ENCODE assay signal across 21 cellular contexts in genomic region chr11:38814670-38815069, GRCh38.
DNase-seq lines count a peak whose midpoint lies in the region; ATAC-seq and TF ChIP-seq lines count a peak whose summit lies in the region.
"Had no signal": no experiment of that assay in that cellular context is flagged by ENCODE, and none has a peak within 500 bp of the region (broad histone marks: within the 10 kb centered on the region; RNA-seq: fewer than 3 reads in every experiment).

No MANE protein-coding gene starts in this region.

- H3K27me3 ChIP-seq in A673 (replicated peaks; ENCODE audit: insufficient read depth, low read depth, low read length, poor library complexity): no peaks in the 10 kb centered on the region
- H3K27me3 ChIP-seq: BE2C, brain microvascular endothelial cell, esophagus muscularis mucosa had no signal

- intact Hi-C loops in A673 (cut with micrococcal nuclease; ENCODE audit: unreplicated experiment): loop anchor here (5.0 kb wide), 1 partner anchor 408 kb away; no protein-coding TSS in a partner anchor

- no peak overlapping the region for H3K4me3 ChIP-seq in A673 (ENCODE audit: low read depth, low read length, poor library complexity, severe bottlenecking)
- H3K4me3 ChIP-seq: esophagus muscularis mucosa, lower lobe of right lung had no signal

- BruUV-seq in A673 (replicated peaks; lab: Mats Ljungman, UMichigan): no TSS peak

- no peak for ATAC-seq in GM18868 (IDR thresholded peaks at IDR 0.05; ENCODE audit: unreplicated experiment)
- ATAC-seq: activated CD8-positive, alpha-beta T cell treated with anti-CD3 and anti-CD28 coated beads for 36 hours; lower lobe of right lung had no signal

- DNase-seq in A673 (ENCODE audit: low spot score) (peak; percentile 86), HT1080 (ENCODE audit: low read depth) (peak; percentile 87), SW 1271 (lab: John Stamatoyannopoulos, UW) (peak; percentile 5 to 40), glomerular visceral epithelial cell (ENCODE audit: extremely low spot score) (peak; percentile 4), DMS53 treated with DMSO at 0.1 percent for 48 hours (lab: John Stamatoyannopoulos, UW; ENCODE audit: unreplicated experiment) (no peak), NCI-H524 treated with DMSO at 0.1 percent for 48 hours (lab: John Stamatoyannopoulos, UW) (no peak), midbrain (lab: John Stamatoyannopoulos, UW) (no peak)
- DNase-seq: activated CD8-positive, alpha-beta T cell treated with anti-CD3 and anti-CD28 coated beads for 36 hours; activated gamma-delta T cell; activated T-cell treated with anti-CD3 and anti-CD28 coated beads for 4 hours; BE2C; brain microvascular endothelial cell; effector memory CD4-positive, alpha-beta T cell; HCEC 1CT; kidney; lower lobe of right lung; NCI-H2029 treated with DMSO at 0.1 percent for 48 hours; NCI-H345; SHP77 had no signal

- no peaks in the 10 kb centered on the region for H3K9me3 ChIP-seq in A673 (ENCODE audit: low read depth, low read length, poor library complexity, severe bottlenecking)
- H3K9me3 ChIP-seq: BE2C, lower lobe of right lung had no signal

- H3K27ac ChIP-seq in A673 (ENCODE audit: low read depth, low read length, poor library complexity, severe bottlenecking): no peak overlapping the region
- H3K27ac ChIP-seq: brain microvascular endothelial cell, esophagus muscularis mucosa, lower lobe of right lung had no signal

- no peaks in the 10 kb centered on the region for H3K4me1 ChIP-seq in A673 (ENCODE audit: insufficient read depth, low read length, poor library complexity, severe bottlenecking)
- H3K4me1 ChIP-seq: BE2C, esophagus muscularis mucosa, lower lobe of right lung had no signal

- POLR2A ChIA-PET in A673 (lab: Charles Lee; ENCODE audit: low non-redundant PET): no interaction called here

- CTCF ChIA-PET in A673 (lab: Charles Lee): no interaction called here

- no peaks in the 10 kb centered on the region for H3K36me3 ChIP-seq in A673 (ENCODE audit: insufficient read depth, low read length, poor library complexity, severe bottlenecking)
- H3K36me3 ChIP-seq: BE2C, brain microvascular endothelial cell, esophagus muscularis mucosa, lower lobe of right lung had no signal

- TF ChIP-seq CTCF in A673 (conservative IDR thresholded peaks at IDR 0.05; ENCODE audit: low read depth, low read length): no peak

Comparison
In these comparisons a context has a peak if more than half of its experiments do, and no peak if none do; other contexts are left out.
1. DNase-seq: peak in A673 (single experiment), HT1080 (single experiment), SW 1271 (2 of 2) and glomerular visceral epithelial cell (single experiment); none in DMS53 treated with DMSO at 0.1 percent for 48 hours (single experiment), NCI-H524 treated with DMSO at 0.1 percent for 48 hours (single experiment) and midbrain (single experiment).